ENCODE assay signal across 11 cellular contexts in the genomic region with DNA sequence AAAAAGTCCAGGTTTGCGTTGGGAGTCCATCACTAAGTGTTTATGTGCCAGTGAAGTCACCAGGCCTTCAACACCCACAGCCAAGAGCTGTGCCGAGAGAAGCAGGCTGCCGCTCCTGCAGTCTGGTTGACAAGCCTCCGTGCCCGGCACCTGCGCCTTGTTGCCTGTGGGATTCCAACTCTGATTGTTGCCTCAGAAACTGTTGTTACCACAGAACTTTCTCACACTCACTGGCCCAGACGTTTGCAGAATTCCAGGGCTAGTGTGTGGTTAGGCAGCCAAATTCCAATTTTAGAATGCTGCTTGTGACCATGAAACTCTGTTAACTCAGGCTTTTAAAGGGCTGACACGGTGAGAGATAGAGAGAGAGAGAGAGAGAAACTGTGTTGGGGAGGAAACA.
A peak's percentile ranks its signal among the peaks of the same experiment; 100 is the strongest.
DNase-seq lines count a peak whose midpoint lies in the region; ATAC-seq, FAIRE-seq and TF ChIP-seq lines count a peak whose summit lies in the region.
"Had no signal": no experiment of that assay in that cellular context is flagged by ENCODE, and none has a peak within 500 bp of the region (broad histone marks: within the 10 kb centered on the region; RNA-seq: fewer than 3 reads in every experiment).

No MANE protein-coding gene starts in this region.

- H3K4me1 ChIP-seq in heart left ventricle (peaks cover 0 to 52% (median 13%) of the 10 kb centered on the region in 12 donors), pancreas (no peaks in the 10 kb centered on the region)

- H3K9me3 ChIP-seq in heart left ventricle = no peaks in the 10 kb centered on the region
- no peaks in the 10 kb centered on the region for H3K9me3 ChIP-seq in pancreas

- no peak for FAIRE-seq in pancreas (lab: Jason Lieb, UNC)

- TF ChIP-seq CTCF in heart left ventricle (IDR thresholded peaks at IDR 0.05) = no peak
- TF ChIP-seq CTCF in pancreas (IDR thresholded peaks at IDR 0.05) = no peak

- H3K27ac ChIP-seq in angular gyrus (ENCODE audit: low read depth, low read length) (peak overlapping the region; percentile 88), heart left ventricle (peak overlapping the region; percentile 19 to 88 (median 64)), pancreas (peak overlapping the region in 1 of 4 donors; percentile 13)

- DNase-seq in Ammon's horn (ENCODE audit: low spot score) (peak; percentile 72), heart left ventricle (peak; percentile 76 to 88 (median 81)), pancreas (peak in 4 of 6 donors; percentile 11 to 63 (median 30)), NCI-H1694 treated with DMSO at 0.1 percent for 48 hours (lab: John Stamatoyannopoulos, UW) (no peak), HuH-7.5 (ENCODE audit: low spot score) (no peak)
- DNase-seq: CD4-positive, alpha-beta T cell; NCI-H2107 had no signal

- H3K4me3 ChIP-seq in heart left ventricle = peak overlapping the region in 1 of 12 donors; percentile 11
- no peak overlapping the region for H3K4me3 ChIP-seq in pancreas

- no peak for TF ChIP-seq POLR2A in heart left ventricle (IDR thresholded peaks at IDR 0.05)

- 18 to 39% (median 38%) methylated on average over 8 of the region's 8 CpGs for WGBS in heart left ventricle, 4 donors
- WGBS in pancreas, 2 donors = 9 to 14% methylated on average over 8 of the region's 8 CpGs

- ATAC-seq in heart left ventricle (peak; percentile 92 to 95 (median 94)), pancreas (peak; percentile 38 to 73 (median 54)), GM19467 (IDR thresholded peaks at IDR 0.05; ENCODE audit: unreplicated experiment) (no peak), GM18909 (IDR thresholded peaks at IDR 0.05; ENCODE audit: poor library complexity, unreplicated experiment) (no peak)
- ATAC-seq: activated T-helper 17 cell treated with anti-CD3 and anti-CD28 coated beads, Interleukin-2, amount 50 U/mL, for 72 hours had no signal

- intact Hi-C loops in heart left ventricle (cut with DNase I) (loop anchor here in 3 of 10 donors (5.0 to 10.0 kb wide), 2 partner anchors 54 to 56 kb away; no protein-coding TSS in a partner anchor), pancreas (cut with DNase I) (no loop called here)

- no peaks in the 10 kb centered on the region for H3K27me3 ChIP-seq in heart left ventricle
- no peaks in the 10 kb centered on the region for H3K27me3 ChIP-seq in pancreas

- no peaks in the 10 kb centered on the region for H3K36me3 ChIP-seq in heart left ventricle
- H3K36me3 ChIP-seq in pancreas = no peaks in the 10 kb centered on the region

Comparison
In these comparisons a context has a peak if more than half of its experiments do, and no peak if none do; other contexts are left out.
1. DNase-seq: peak in Ammon's horn (single experiment), heart left ventricle (5 of 5) and pancreas (4 of 6); none in NCI-H1694 treated with DMSO at 0.1 percent for 48 hours (single experiment) and HuH-7.5 (single experiment).
2. ATAC-seq: peak in heart left ventricle (4 of 4) and pancreas (4 of 4); none in GM19467 (single experiment) and GM18909 (single experiment).